Comparison of ENCODE assay signal across 9 cellular contexts in the genomic region with DNA sequence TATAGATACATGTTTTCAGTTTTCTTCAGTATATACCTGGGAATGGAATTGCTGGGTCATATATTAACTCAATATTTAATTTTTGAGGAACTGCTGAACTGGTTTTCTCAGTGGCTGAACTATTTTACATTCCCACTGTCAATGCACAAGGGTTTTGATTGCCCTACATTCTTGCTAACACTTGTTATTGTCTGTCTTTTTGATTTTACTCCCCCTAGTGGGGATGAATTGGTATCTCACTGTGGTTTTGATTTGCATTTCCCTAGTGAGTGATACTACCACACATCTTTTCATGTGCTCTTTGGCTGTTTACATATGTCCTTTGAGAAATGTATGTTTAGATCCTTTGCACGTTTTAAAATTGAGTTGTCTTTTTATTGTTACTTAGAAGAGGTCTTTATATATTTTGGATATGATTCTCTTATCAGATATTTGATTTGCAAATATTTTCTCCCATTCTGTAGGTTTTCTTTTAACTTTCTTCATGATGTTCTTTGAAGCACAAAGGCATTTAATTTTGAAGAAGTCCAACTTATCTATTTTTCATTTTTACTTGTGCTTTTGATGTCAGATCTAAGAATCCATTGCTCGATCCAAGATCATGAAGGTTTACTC. TPM values are rescaled to one million over a fixed set of nuclear protein-coding genes. Genes with fewer than 3 reads are reported as not detected.
A peak's percentile ranks its signal among the peaks of the same experiment; 100 is the strongest.
DNase-seq lines count a peak whose midpoint lies in the region; ATAC-seq and TF ChIP-seq lines count a peak whose summit lies in the region.
"Had no signal": no experiment of that assay in that cellular context is flagged by ENCODE, and none has a peak within 500 bp of the region (broad histone marks: within the 10 kb centered on the region; RNA-seq: fewer than 3 reads in every experiment).

No MANE protein-coding gene starts in this region.

- H3K79me2 ChIP-seq in hepatocyte = no peaks in the 10 kb centered on the region

- POLR2A ChIA-PET in activated B cell treated with CpG ODN at 0.5 μM for 24 hours (lab: Charles Lee) = no interaction called here

- H3K9me2 ChIP-seq in hepatocyte (replicated peaks; ENCODE audit: insufficient read depth) = no peaks in the 10 kb centered on the region

- H3K36me3 Mint-ChIP-seq in activated B cell treated with CpG ODN at 0.5 μM for 24 hours (ENCODE audit: low read depth) (no peaks in the 10 kb centered on the region), type B pancreatic cell (no peaks in the 10 kb centered on the region)

- H3K27me3 Mint-ChIP-seq in activated B cell treated with CpG ODN at 0.5 μM for 24 hours (no peaks in the 10 kb centered on the region), type B pancreatic cell (peaks cover 3% of the 10 kb centered on the region)
- H3K27me3 Mint-ChIP-seq: IgD-negative memory B cell had no signal

- DNase-seq in NCI-H2029 treated with DMSO at 0.1 percent for 48 hours (lab: John Stamatoyannopoulos, UW) = peak; percentile 50
- no peak for DNase-seq in activated B cell treated with CpG ODN at 0.5 μM for 24 hours
- peak; percentile 42 for DNase-seq in hepatocyte (ENCODE audit: low spot score)
- no peak for DNase-seq in type B pancreatic cell (ENCODE audit: extremely low spot score, unreplicated experiment)
- no peak for DNase-seq in activated naive CD4-positive, alpha-beta T cell (lab: John Stamatoyannopoulos, UW)
- no peak for DNase-seq in putamen (ENCODE audit: low spot score)

- H2AFZ ChIP-seq in hepatocyte = no peak overlapping the region

- CTCF ChIA-PET in activated B cell treated with CpG ODN at 0.5 μM for 24 hours (lab: Charles Lee) = no interaction called here

- H3K27ac Mint-ChIP-seq in activated B cell treated with CpG ODN at 0.5 μM for 24 hours = no peak overlapping the region
- no peak overlapping the region for H3K27ac Mint-ChIP-seq in type B pancreatic cell
- H3K27ac Mint-ChIP-seq: IgD-negative memory B cell had no signal

- H3K27ac ChIP-seq in C4-2B (no peak overlapping the region), hepatocyte (no peak overlapping the region)

- H4K20me1 ChIP-seq in hepatocyte (ENCODE audit: insufficient read depth, poor library complexity, severe bottlenecking) = no peaks in the 10 kb centered on the region

- no peaks in the 10 kb centered on the region for H3K27me3 ChIP-seq in hepatocyte

- no peak overlapping the region for H3K4me2 ChIP-seq in hepatocyte

- H3K4me3 ChIP-seq in hepatocyte = no peak overlapping the region

- no peaks in the 10 kb centered on the region for H3K4me1 ChIP-seq in hepatocyte (ENCODE audit: insufficient read depth)

- H3K4me1 Mint-ChIP-seq in activated B cell treated with CpG ODN at 0.5 μM for 24 hours (peaks cover 5% of the 10 kb centered on the region), type B pancreatic cell (ENCODE audit: unreplicated experiment) (no peaks in the 10 kb centered on the region)

- TF ChIP-seq CTCF in C4-2B (conservative IDR thresholded peaks at IDR 0.05) = peak; percentile 82
- peak; percentile 48 for TF ChIP-seq CTCF in activated B cell treated with CpG ODN at 0.5 μM for 24 hours (IDR thresholded peaks at IDR 0.05)
- TF ChIP-seq CTCF in hepatocyte (IDR thresholded peaks at IDR 0.05; ENCODE audit: poor library complexity) = peak; percentile 53
- peak; percentile 87 for TF ChIP-seq CTCF in type B pancreatic cell (conservative IDR thresholded peaks at IDR 0.05)

- H3K36me3 ChIP-seq in hepatocyte (replicated peaks; ENCODE audit: insufficient read depth, low read depth) = no peaks in the 10 kb centered on the region

- H3K4me3 Mint-ChIP-seq in activated B cell treated with CpG ODN at 0.5 μM for 24 hours = no peak overlapping the region
- no peak overlapping the region for H3K4me3 Mint-ChIP-seq in type B pancreatic cell
- H3K4me3 Mint-ChIP-seq: IgD-negative memory B cell had no signal

- intact Hi-C loops in activated B cell treated with CpG ODN at 0.5 μM for 24 hours (cut with micrococcal nuclease) = loop anchor here (1.0 kb wide), 1 partner anchor 93 kb away; no protein-coding TSS in a partner anchor

- H3K9me3 ChIP-seq in hepatocyte (ENCODE audit: low read depth) = no peaks in the 10 kb centered on the region

- WGBS in hepatocyte (ENCODE audit: low lambda C conversion rate, missing lambda C conversion rate) = 61% methylated on average over 2 of the region's 2 CpGs

- H3K9me3 Mint-ChIP-seq in activated B cell treated with CpG ODN at 0.5 μM for 24 hours (peaks cover 3% of the 10 kb centered on the region), type B pancreatic cell (no peaks in the 10 kb centered on the region)
- H3K9me3 Mint-ChIP-seq: IgD-negative memory B cell had no signal

- ATAC-seq in GM18907 (IDR thresholded peaks at IDR 0.05; ENCODE audit: unreplicated experiment) (peak; percentile 45), activated B cell treated with CpG ODN at 0.5 μM for 24 hours (ENCODE audit: low read depth) (peak; percentile 40)

RNA-seq across cellular contexts. Expression of gene ASB1, which starts 36.2 kb away (rescaled TPM):
- 44.5 and 49.8 TPM in 2 replicates for total RNA-seq in activated B cell treated with CpG ODN at 0.5 μM for 24 hours
- total RNA-seq in hepatocyte = 13.0 and 19.3 TPM in 2 replicates
- 27.9 and 30.1 TPM in 2 replicates for polyA plus RNA-seq in hepatocyte
- 22.3 and 34.4 TPM in 2 replicates for total RNA-seq in type B pancreatic cell (ENCODE audit: low replicate concordance)

Comparison
In these comparisons a context has a peak if more than half of its experiments do, and no peak if none do; other contexts are left out.
1. DNase-seq: peak in NCI-H2029 treated with DMSO at 0.1 percent for 48 hours (single experiment) and hepatocyte (single experiment); none in activated B cell treated with CpG ODN at 0.5 μM for 24 hours (single experiment), type B pancreatic cell (single experiment), activated naive CD4-positive, alpha-beta T cell (0 of 4) and putamen (single experiment).
2. Peak in every context shown above with its lines, with median percentiles within 50 percentile points of each other: CTCF ChIP-seq.